19 cellular contexts compared by ENCODE assay signal in the genomic region with DNA sequence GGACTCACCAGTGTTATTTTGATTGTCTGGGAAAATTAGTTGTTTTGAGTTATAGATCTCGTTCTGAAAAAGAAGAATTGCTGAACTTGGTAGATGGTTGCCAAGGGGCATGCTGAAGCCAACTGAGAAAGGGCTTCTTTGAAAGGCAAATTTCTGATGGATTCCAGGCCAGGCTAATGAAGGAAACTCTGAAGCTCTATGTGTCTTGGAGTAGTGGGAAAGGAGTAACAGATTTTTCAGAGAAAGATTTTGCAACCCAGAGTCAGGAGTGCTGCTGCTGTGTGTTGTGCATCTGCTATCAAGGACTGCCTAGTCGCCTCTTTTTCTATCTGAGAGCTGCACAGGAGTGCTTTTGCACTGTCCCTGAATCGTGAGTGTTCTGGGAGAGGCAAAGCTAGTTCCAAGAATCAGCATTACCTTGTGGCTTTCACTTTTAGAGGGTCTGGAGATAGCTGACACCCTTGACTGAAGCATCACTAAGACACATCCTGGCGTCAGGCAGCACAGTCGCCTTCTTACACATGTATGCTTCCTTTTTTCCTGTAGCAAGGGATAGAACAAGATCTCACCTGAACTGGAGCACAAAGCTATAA.
DNase-seq lines count a peak whose midpoint lies in the region; ATAC-seq and TF ChIP-seq lines count a peak whose summit lies in the region.
"Had no signal": no experiment of that assay in that cellular context is flagged by ENCODE, and none has a peak within 500 bp of the region (broad histone marks: within the 10 kb centered on the region; RNA-seq: fewer than 3 reads in every experiment).

No MANE protein-coding gene starts in this region.

- POLR2A ChIA-PET in OCI-LY7 (lab: Charles Lee): interaction anchor here (1.0 kb wide), 2 partner anchors 14 to 53 kb away, joined by 3 read pairs; no protein-coding TSS in a partner anchor

- DNase-seq in activated CD4-positive, CD25-positive, alpha-beta regulatory T cell treated with anti-CD3 and anti-CD28 coated beads, Interleukin-2, amount 50 U/mL, for 72 hours: no peak
- peak; percentile 52 for DNase-seq in activated T-helper 2 cell treated with anti-CD3 and anti-CD28 coated beads, Interferon-gamma antibody, Interleukin-2, Interleukin-4, amounts not matched to agents 10 μg/mL and 5 μg/mL and 100 μg/mL, durations not matched to agents 14 hours and 24 hours and 36 hours (ENCODE audit: low spot score)
- DNase-seq in midbrain (lab: John Stamatoyannopoulos, UW) (peak; percentile 13), pons (ENCODE audit: low spot score) (no peak), OCI-LY7 (ENCODE audit: low spot score) (no peak)
- DNase-seq: C1 segment of cervical spinal cord, cortex of kidney, GM23248, immature natural killer cell, NCI-H1417, WERI-Rb-1 had no signal

- WGBS in HUES64: 53% methylated on average over 5 of the region's 5 CpGs

- intact Hi-C loops in activated T-helper 2 cell treated with anti-CD3 and anti-CD28 coated beads, Interferon-gamma antibody, Interleukin-2, Interleukin-4, amounts not matched to agents 10 μg/mL and 5 μg/mL and 100 μg/mL, durations not matched to agents 14 hours and 24 hours and 36 hours (cut with micrococcal nuclease): no loop called here
- intact Hi-C loops in OCI-LY7 (cut with micrococcal nuclease; ENCODE audit: unreplicated experiment): no loop called here

- no TSS peak for BruUV-seq in OCI-LY7 (replicated peaks; lab: Mats Ljungman, UMichigan)

- H3K9me3 Mint-ChIP-seq in activated T-helper 2 cell treated with anti-CD3 and anti-CD28 coated beads, Interferon-gamma antibody, Interleukin-2, Interleukin-4, amounts not matched to agents 10 μg/mL and 5 μg/mL and 100 μg/mL, durations not matched to agents 14 hours and 24 hours and 36 hours: peaks cover 6% of the 10 kb centered on the region
- H3K9me3 Mint-ChIP-seq: nephron had no signal

- peak; percentile 76 to 80 for ATAC-seq in activated CD4-positive, CD25-positive, alpha-beta regulatory T cell treated with anti-CD3 and anti-CD28 coated beads, Interleukin-2, amount 50 U/mL, for 24 hours
- no peak for ATAC-seq in HG03457 (IDR thresholded peaks at IDR 0.05; ENCODE audit: unreplicated experiment)
- ATAC-seq: gastroesophageal sphincter had no signal

- no peaks in the 10 kb centered on the region for H3K27me3 Mint-ChIP-seq in activated T-helper 2 cell treated with anti-CD3 and anti-CD28 coated beads, Interferon-gamma antibody, Interleukin-2, Interleukin-4, amounts not matched to agents 10 μg/mL and 5 μg/mL and 100 μg/mL, durations not matched to agents 14 hours and 24 hours and 36 hours (ENCODE audit: low read depth)

- CTCF ChIA-PET in OCI-LY7 (lab: Charles Lee; ENCODE audit: unreplicated experiment): no interaction called here

- peak overlapping the region; percentile 43 for H3K27ac ChIP-seq in HUES64 (ENCODE audit: low read depth, low read length)
- no peak overlapping the region for H3K27ac ChIP-seq in OCI-LY7 (ENCODE audit: low read depth, low read length, poor library complexity, severe bottlenecking)
- H3K27ac ChIP-seq: epithelial cell of prostate, gastroesophageal sphincter, GM23248, prostate gland, WERI-Rb-1 had no signal

- H3K36me3 ChIP-seq in HUES64 (ENCODE audit: insufficient read depth, low read length) (no peaks in the 10 kb centered on the region), OCI-LY7 (ENCODE audit: insufficient read depth, low read length) (no peaks in the 10 kb centered on the region)
- H3K36me3 ChIP-seq: gastroesophageal sphincter, prostate gland, WERI-Rb-1 had no signal

- H3K4me1 ChIP-seq in HUES64 (ENCODE audit: insufficient read depth, low read length) (peaks cover 19% of the 10 kb centered on the region), OCI-LY7 (ENCODE audit: insufficient read depth, low read length, poor library complexity, severe bottlenecking) (no peaks in the 10 kb centered on the region)
- H3K4me1 ChIP-seq: prostate gland had no signal

- H3K9me3 ChIP-seq in HUES64 (ENCODE audit: insufficient read depth, low read depth, low read length) (no peaks in the 10 kb centered on the region), OCI-LY7 (ENCODE audit: low read length) (no peaks in the 10 kb centered on the region)
- H3K9me3 ChIP-seq: gastroesophageal sphincter, prostate gland had no signal

- H3K9ac ChIP-seq in HUES64 (ENCODE audit: low read depth, low read length): no peak overlapping the region; the same call in 1 of the 2 replicates
- H3K9ac ChIP-seq: GM23248 had no signal

- H3K4me3 ChIP-seq in HUES64 (ENCODE audit: low read length): no peak overlapping the region
- no peak overlapping the region for H3K4me3 ChIP-seq in OCI-LY7 (ENCODE audit: low read depth, low read length, poor library complexity, severe bottlenecking)
- H3K4me3 ChIP-seq: gastroesophageal sphincter, GM23248, lung, prostate gland had no signal

- peaks cover 8% of the 10 kb centered on the region for H3K36me3 Mint-ChIP-seq in activated T-helper 2 cell treated with anti-CD3 and anti-CD28 coated beads, Interferon-gamma antibody, Interleukin-2, Interleukin-4, amounts not matched to agents 10 μg/mL and 5 μg/mL and 100 μg/mL, durations not matched to agents 14 hours and 24 hours and 36 hours (ENCODE audit: low read depth)
- H3K36me3 Mint-ChIP-seq: immature natural killer cell had no signal

- H3K9me2 ChIP-seq in OCI-LY7 (ENCODE audit: insufficient read depth, low read length): no peaks in the 10 kb centered on the region

- H2AFZ ChIP-seq in OCI-LY7 (ENCODE audit: low read length): no peak overlapping the region
- H2AFZ ChIP-seq: GM23248 had no signal

- H3K4me1 Mint-ChIP-seq in activated T-helper 2 cell treated with anti-CD3 and anti-CD28 coated beads, Interferon-gamma antibody, Interleukin-2, Interleukin-4, amounts not matched to agents 10 μg/mL and 5 μg/mL and 100 μg/mL, durations not matched to agents 14 hours and 24 hours and 36 hours (ENCODE audit: low read depth): peaks cover 53% of the 10 kb centered on the region
- H3K4me1 Mint-ChIP-seq: nephron had no signal

- H3K4me3 Mint-ChIP-seq in activated T-helper 2 cell treated with anti-CD3 and anti-CD28 coated beads, Interferon-gamma antibody, Interleukin-2, Interleukin-4, amounts not matched to agents 10 μg/mL and 5 μg/mL and 100 μg/mL, durations not matched to agents 14 hours and 24 hours and 36 hours (ENCODE audit: low read depth): peak overlapping the region; percentile 47
- H3K4me3 Mint-ChIP-seq: immature natural killer cell, nephron had no signal

- no peaks in the 10 kb centered on the region for H4K20me1 ChIP-seq in OCI-LY7 (ENCODE audit: insufficient read depth, low read length)

- H3K27me3 ChIP-seq in HUES64 (ENCODE audit: insufficient read depth, low read length): no peaks in the 10 kb centered on the region
- H3K27me3 ChIP-seq: gastroesophageal sphincter had no signal

- H3K27ac Mint-ChIP-seq in activated T-helper 2 cell treated with anti-CD3 and anti-CD28 coated beads, Interferon-gamma antibody, Interleukin-2, Interleukin-4, amounts not matched to agents 10 μg/mL and 5 μg/mL and 100 μg/mL, durations not matched to agents 14 hours and 24 hours and 36 hours: peak overlapping the region; percentile 4
- H3K27ac Mint-ChIP-seq: immature natural killer cell, nephron had no signal

- H3K4me2 ChIP-seq in OCI-LY7 (ENCODE audit: low read length): no peak overlapping the region

- H3K79me2 ChIP-seq in OCI-LY7 (ENCODE audit: insufficient read depth, low read depth, low read length): no peaks in the 10 kb centered on the region

- TF ChIP-seq CTCF in OCI-LY7 (conservative IDR thresholded peaks at IDR 0.05; ENCODE audit: low read length): no peak

Comparison
In these comparisons a context has a peak if more than half of its experiments do, and no peak if none do; other contexts are left out.
1. DNase-seq: peak in activated T-helper 2 cell treated with anti-CD3 and anti-CD28 coated beads, Interferon-gamma antibody, Interleukin-2, Interleukin-4, amounts not matched to agents 10 μg/mL and 5 μg/mL and 100 μg/mL, durations not matched to agents 14 hours and 24 hours and 36 hours (single experiment) and midbrain (single experiment); none in activated CD4-positive, CD25-positive, alpha-beta regulatory T cell treated with anti-CD3 and anti-CD28 coated beads, Interleukin-2, amount 50 U/mL, for 72 hours (single experiment), pons (single experiment) and OCI-LY7 (single experiment).